Comparison of ENCODE assay signal across 19 cellular contexts in genomic region chr11:74185695-74186094, GRCh38. TPM values are rescaled to one million over a fixed set of nuclear protein-coding genes. Genes with fewer than 3 reads are reported as not detected.
A peak's percentile ranks its signal among the peaks of the same experiment; 100 is the strongest.
DNase-seq lines count a peak whose midpoint lies in the region; TF ChIP-seq lines count a peak whose summit lies in the region.
"Had no signal": no experiment of that assay in that cellular context is flagged by ENCODE, and none has a peak within 500 bp of the region (broad histone marks: within the 10 kb centered on the region; RNA-seq: fewer than 3 reads in every experiment).

No MANE protein-coding gene starts in this region.

- TF ChIP-seq CTCF in HFFc6 (IDR thresholded peaks at IDR 0.05): no peak

- DNase-seq in Daoy (ENCODE audit: low read depth) (peak; percentile 11), HFFc6 (peak; percentile 27), adipocyte (ENCODE audit: low read depth) (peak; percentile 12), kidney tubule cell (ENCODE audit: low spot score) (peak; percentile 30), SKM-1 (lab: John Stamatoyannopoulos, UW; ENCODE audit: unreplicated experiment) (no peak), H7 (no peak), foreskin melanocyte (no peak)
- DNase-seq: activated CD4-positive, alpha-beta T cell treated with anti-CD3 and anti-CD28 coated beads for 1 hour; activated CD8-positive, alpha-beta memory T cell treated with anti-CD3 and anti-CD28 coated beads, Interleukin-2, amount 10 ng/mL, durations not matched to agents 7 days and 5 days; heart left ventricle; mesendoderm; Right ventricle myocardium superior; sigmoid colon; stimulated activated CD4-positive, alpha-beta T cell treated with anti-CD3 and anti-CD28 coated beads, Interleukin-4, amount 100 ng/mL, for 1 hour had no signal

- H3K9ac ChIP-seq in adipocyte (ENCODE audit: low read length): no peak overlapping the region
- H3K9ac ChIP-seq: BLaER1 had no signal

- no peaks in the 10 kb centered on the region for H3K27me3 Mint-ChIP-seq in HFFc6 (ENCODE audit: insufficient read depth)
- H3K27me3 Mint-ChIP-seq: activated CD8-positive, alpha-beta memory T cell treated with anti-CD3 and anti-CD28 coated beads, Interleukin-2, amount 10 ng/mL, durations not matched to agents 7 days and 5 days; dendritic cell treated with granulocyte-macrophage colony-stimulating factor and Interleukin-4, amounts not matched to agents 40 ng/mL and 50 ng/mL, for 4 days had no signal

- no peak overlapping the region for H3K4me3 Mint-ChIP-seq in HFFc6
- H3K4me3 Mint-ChIP-seq: activated CD8-positive, alpha-beta memory T cell treated with anti-CD3 and anti-CD28 coated beads, Interleukin-2, amount 10 ng/mL, durations not matched to agents 7 days and 5 days; dendritic cell treated with granulocyte-macrophage colony-stimulating factor and Interleukin-4, amounts not matched to agents 40 ng/mL and 50 ng/mL, for 4 days had no signal

- H3K36me3 ChIP-seq in adipocyte (ENCODE audit: control insufficient read depth, insufficient read depth, low read length, severe bottlenecking) (peaks cover 2% of the 10 kb centered on the region), H7 (replicated peaks; ENCODE audit: control insufficient read depth, insufficient read depth, low read length) (no peaks in the 10 kb centered on the region; the same call in 1 of the 2 replicates)
- H3K36me3 ChIP-seq: HAP-1, neutrophil had no signal

- no peaks in the 10 kb centered on the region for H3K27me3 ChIP-seq in adipocyte (replicated peaks; ENCODE audit: control insufficient read depth, insufficient read depth, low read length)
- H3K27me3 ChIP-seq in H7 (ENCODE audit: control insufficient read depth, insufficient read depth, low read length): no peaks in the 10 kb centered on the region
- H3K27me3 ChIP-seq: ascending aorta, BLaER1, heart left ventricle, neutrophil, sigmoid colon had no signal

- peaks cover 13% of the 10 kb centered on the region for H3K36me3 Mint-ChIP-seq in HFFc6 (ENCODE audit: low read depth)

- H3K9me3 Mint-ChIP-seq in HFFc6: no peaks in the 10 kb centered on the region
- H3K9me3 Mint-ChIP-seq: dendritic cell treated with granulocyte-macrophage colony-stimulating factor and Interleukin-4, amounts not matched to agents 40 ng/mL and 50 ng/mL, for 4 days had no signal

- H3K4me1 Mint-ChIP-seq in HFFc6 (ENCODE audit: low read depth): peaks cover 22% of the 10 kb centered on the region

- H3K4me3 ChIP-seq in adipocyte (ENCODE audit: low read length) (no peak overlapping the region), H7 (ENCODE audit: insufficient read depth, low read depth, low read length) (no peak overlapping the region)
- H3K4me3 ChIP-seq: ascending aorta, BLaER1, HAP-1, heart left ventricle, sigmoid colon had no signal

- no peaks in the 10 kb centered on the region for H3K4me1 ChIP-seq in adipocyte (ENCODE audit: control insufficient read depth, insufficient read depth, low read length)
- H3K4me1 ChIP-seq: ascending aorta, BLaER1, HAP-1, sigmoid colon had no signal

- H3K9me3 ChIP-seq in adipocyte (ENCODE audit: control insufficient read depth, low read length): no peaks in the 10 kb centered on the region
- H3K9me3 ChIP-seq: ascending aorta, HAP-1, neutrophil, sigmoid colon had no signal

- H3K27ac Mint-ChIP-seq in HFFc6: peak overlapping the region; percentile 10; the same call in 1 of the 2 replicates
- H3K27ac Mint-ChIP-seq: activated CD8-positive, alpha-beta memory T cell treated with anti-CD3 and anti-CD28 coated beads, Interleukin-2, amount 10 ng/mL, durations not matched to agents 7 days and 5 days; dendritic cell treated with granulocyte-macrophage colony-stimulating factor and Interleukin-4, amounts not matched to agents 40 ng/mL and 50 ng/mL, for 4 days had no signal

RNA-seq across cellular contexts. Expression of gene PPME1, which starts 14.6 kb away (rescaled TPM):
- total RNA-seq in Daoy (2014; rRNA removed; shearing (Covaris generic)): 68.9 and 121 TPM in 2 replicates
- total RNA-seq in HFFc6 (2021; fragmentation: NEBNext Ultra II Directional; extraction: Animal tissue kit (Norgen Biotek cat#: 25700)): 100 to 1,000 TPM in 1 of 6 experiments, 10 to 100 TPM in 5; 49.5 to 107 (median 56.9) TPM
- total RNA-seq in H7 (2014; rRNA removed; shearing (Covaris generic)): 33.2 and 38.6 TPM in 2 replicates

RNA-seq across cellular contexts. Expression of gene C2CD3, which starts 14.9 kb away (rescaled TPM):
- total RNA-seq in Daoy (2014; rRNA removed; shearing (Covaris generic)): 7.7 and 21.9 TPM in 2 replicates
- 10 to 100 TPM; 14.6 to 23.0 (median 17.2) TPM for total RNA-seq in HFFc6 (2021; fragmentation: NEBNext Ultra II Directional; extraction: Animal tissue kit (Norgen Biotek cat#: 25700))
- total RNA-seq in H7 (2014; rRNA removed; shearing (Covaris generic)): 8.0 and 14.4 TPM in 2 replicates

Comparison
In these comparisons a context has a peak if more than half of its experiments do, and no peak if none do; other contexts are left out.
1. DNase-seq: peak in Daoy (single experiment), HFFc6 (single experiment), adipocyte (single experiment) and kidney tubule cell (single experiment); none in SKM-1 (single experiment), H7 (single experiment) and foreskin melanocyte (single experiment).